ENCODE assay signal across 26 cellular contexts in genomic region chr4:176358083-176358469, GRCh38. TPM values are rescaled to one million over a fixed set of nuclear protein-coding genes. Genes with fewer than 3 reads are reported as not detected.
DNase-seq lines count a peak whose midpoint lies in the region; ATAC-seq and TF ChIP-seq lines count a peak whose summit lies in the region.
"Had no signal": no experiment of that assay in that cellular context is flagged by ENCODE, and none has a peak within 500 bp of the region (broad histone marks: within the 10 kb centered on the region; RNA-seq: fewer than 3 reads in every experiment).

No MANE protein-coding gene starts in this region.

- H3K36me3 Mint-ChIP-seq in stimulated activated effector memory CD8-positive, alpha-beta T cell treated with anti-CD3 and anti-CD28 coated beads, Interleukin-12 subunit alpha, Interleukin-12 subunit beta, amount 100 ng/mL, for 72 hours = no peaks in the 10 kb centered on the region
- peaks cover 1% of the 10 kb centered on the region for H3K36me3 Mint-ChIP-seq in CD8-positive, alpha-beta T cell
- H3K36me3 Mint-ChIP-seq: stimulated activated memory B cell treated with anti-CD40 and anti-IgM and Interleukin-4, amounts not matched to agents 10 μg/mL and 1 μg/mL and 100 μg/mL, for 72 hours had no signal

- no peak overlapping the region for H3K4me3 Mint-ChIP-seq in stimulated activated effector memory CD8-positive, alpha-beta T cell treated with anti-CD3 and anti-CD28 coated beads, Interleukin-12 subunit alpha, Interleukin-12 subunit beta, amount 100 ng/mL, for 72 hours
- H3K4me3 Mint-ChIP-seq in CD8-positive, alpha-beta T cell = no peak overlapping the region
- H3K4me3 Mint-ChIP-seq: activated CD4-positive, alpha-beta T cell treated with anti-CD3 and anti-CD28 coated beads, Interleukin-2, amount 10 ng/mL, durations not matched to agents 24 days and 14 days; activated naive CD8-positive, alpha-beta T cell; nephron; stimulated activated memory B cell treated with anti-CD40 and anti-IgM and Interleukin-4, amounts not matched to agents 10 μg/mL and 1 μg/mL and 100 μg/mL, for 72 hours had no signal

- no peak overlapping the region; the same call in 1 of the 2 replicates for H3K9ac ChIP-seq in HUES48 (ENCODE audit: low read depth, low read length)
- H3K9ac ChIP-seq in iPS-15b (ENCODE audit: low read depth, low read length) = no peak overlapping the region

- H3K4me1 Mint-ChIP-seq in stimulated activated effector memory CD8-positive, alpha-beta T cell treated with anti-CD3 and anti-CD28 coated beads, Interleukin-12 subunit alpha, Interleukin-12 subunit beta, amount 100 ng/mL, for 72 hours = no peaks in the 10 kb centered on the region
- no peaks in the 10 kb centered on the region for H3K4me1 Mint-ChIP-seq in CD8-positive, alpha-beta T cell (ENCODE audit: low read depth)
- H3K4me1 Mint-ChIP-seq: activated CD4-positive, alpha-beta T cell treated with anti-CD3 and anti-CD28 coated beads, Interleukin-2, amount 10 ng/mL, durations not matched to agents 24 days and 14 days; nephron had no signal

- POLR2A ChIA-PET in CD8-positive, alpha-beta T cell (lab: Charles Lee) = no interaction called here

- H3K27ac Mint-ChIP-seq in stimulated activated effector memory CD8-positive, alpha-beta T cell treated with anti-CD3 and anti-CD28 coated beads, Interleukin-12 subunit alpha, Interleukin-12 subunit beta, amount 100 ng/mL, for 72 hours = no peak overlapping the region
- no peak overlapping the region for H3K27ac Mint-ChIP-seq in CD8-positive, alpha-beta T cell
- H3K27ac Mint-ChIP-seq: activated CD4-positive, alpha-beta T cell treated with anti-CD3 and anti-CD28 coated beads, Interleukin-2, amount 10 ng/mL, durations not matched to agents 24 days and 14 days; activated naive CD8-positive, alpha-beta T cell; nephron; stimulated activated memory B cell treated with anti-CD40 and anti-IgM and Interleukin-4, amounts not matched to agents 10 μg/mL and 1 μg/mL and 100 μg/mL, for 72 hours had no signal

- ATAC-seq in GM19455 (IDR thresholded peaks at IDR 0.05; ENCODE audit: unreplicated experiment) (peak; percentile 21), HG02610 (IDR thresholded peaks at IDR 0.05; ENCODE audit: unreplicated experiment) (peak; percentile 4), left colon (no peak)
- ATAC-seq in stimulated activated effector memory CD8-positive, alpha-beta T cell treated with anti-CD3 and anti-CD28 coated beads, Interleukin-12 subunit alpha, Interleukin-12 subunit beta, amount 100 ng/mL, for 72 hours = no peak
- ATAC-seq in CD8-positive, alpha-beta T cell = no peak
- ATAC-seq: K562 had no signal

- intact Hi-C loops in CD8-positive, alpha-beta T cell (cut with DNase I, micrococcal nuclease) = no loop called here
- intact Hi-C loops in left colon (cut with DNase I, micrococcal nuclease) = no loop called here

- H3K36me3 ChIP-seq in HUES48 (ENCODE audit: control insufficient read depth, insufficient read depth, low read length) (no peaks in the 10 kb centered on the region), iPS-15b (ENCODE audit: control insufficient read depth, insufficient read depth, low read length) (no peaks in the 10 kb centered on the region)
- H3K36me3 ChIP-seq in CD8-positive, alpha-beta T cell (ENCODE audit: insufficient read depth, low read length) = no peaks in the 10 kb centered on the region
- H3K36me3 ChIP-seq: BE2C, esophagus squamous epithelium, SJSA1, transverse colon, WERI-Rb-1 had no signal

- CTCF ChIA-PET in CD8-positive, alpha-beta T cell (lab: Charles Lee) = no interaction called here

- H3K4me3 ChIP-seq in HUES48 (ENCODE audit: low read depth, low read length) = peak overlapping the region; percentile 18; the same call in 1 of the 2 replicates
- peak overlapping the region; percentile 5 for H3K4me3 ChIP-seq in iPS-15b (ENCODE audit: low read depth, low read length)
- H3K4me3 ChIP-seq in CD8-positive, alpha-beta T cell (ENCODE audit: low read depth, low read length) = no peak overlapping the region
- H3K4me3 ChIP-seq: esophagus squamous epithelium, K562, SJSA1, transverse colon had no signal

- H3K4me1 ChIP-seq in HUES48 (ENCODE audit: control insufficient read depth, insufficient read depth, low read length) (peaks cover 28% of the 10 kb centered on the region), iPS-15b (ENCODE audit: control insufficient read depth, insufficient read depth, low read length) (peaks cover 25% of the 10 kb centered on the region)
- no peaks in the 10 kb centered on the region for H3K4me1 ChIP-seq in CD8-positive, alpha-beta T cell (ENCODE audit: insufficient read depth, low read length)
- H3K4me1 ChIP-seq: BE2C, esophagus squamous epithelium, transverse colon had no signal

- H3K27me3 ChIP-seq in HUES48 (ENCODE audit: control insufficient read depth, insufficient read depth, low read length) (no peaks in the 10 kb centered on the region), iPS-15b (ENCODE audit: control insufficient read depth, insufficient read depth, low read length) (no peaks in the 10 kb centered on the region)
- H3K27me3 ChIP-seq in CD8-positive, alpha-beta T cell (ENCODE audit: insufficient read depth, low read length) = no peaks in the 10 kb centered on the region
- H3K27me3 ChIP-seq: BE2C, esophagus squamous epithelium, SJSA1, transverse colon had no signal

- no peaks in the 10 kb centered on the region for H3K27me3 Mint-ChIP-seq in CD8-positive, alpha-beta T cell (ENCODE audit: low read depth)
- H3K27me3 Mint-ChIP-seq: activated CD4-positive, alpha-beta T cell treated with anti-CD3 and anti-CD28 coated beads, Interleukin-2, amount 10 ng/mL, durations not matched to agents 24 days and 14 days; stimulated activated memory B cell treated with anti-CD40 and anti-IgM and Interleukin-4, amounts not matched to agents 10 μg/mL and 1 μg/mL and 100 μg/mL, for 72 hours had no signal

- DNase-seq in iPS-NIHi11 (ENCODE audit: low spot score) (no peak), left colon (no peak)
- no peak for DNase-seq in stimulated activated effector memory CD8-positive, alpha-beta T cell treated with anti-CD3 and anti-CD28 coated beads, Interleukin-12 subunit alpha, Interleukin-12 subunit beta, amount 100 ng/mL, for 72 hours (ENCODE audit: low spot score in 2 of 2)
- DNase-seq in CD8-positive, alpha-beta T cell = no peak
- DNase-seq: activated CD4-positive, alpha-beta T cell treated with anti-CD3 and anti-CD28 coated beads, Interleukin-2, amount 10 ng/mL, durations not matched to agents 24 days and 14 days; activated effector memory CD4-positive, alpha-beta T cell treated with Interleukin-2 at 50 U/mL for 16 hours; activated T-cell treated with anti-CD3 and anti-CD28 coated beads, Interleukin-2, amount 50 U/mL, for 1 hour; BE2C; esophagus squamous epithelium; foreskin melanocyte; HCEC 1CT; mammary epithelial cell; NCI-H1105; NCI-H187 treated with DMSO at 0.1 percent for 48 hours; NCI-H2171; transverse colon; WERI-Rb-1 had no signal

- no peaks in the 10 kb centered on the region for H3K9me3 Mint-ChIP-seq in stimulated activated effector memory CD8-positive, alpha-beta T cell treated with anti-CD3 and anti-CD28 coated beads, Interleukin-12 subunit alpha, Interleukin-12 subunit beta, amount 100 ng/mL, for 72 hours
- no peaks in the 10 kb centered on the region for H3K9me3 Mint-ChIP-seq in CD8-positive, alpha-beta T cell
- H3K9me3 Mint-ChIP-seq: stimulated activated memory B cell treated with anti-CD40 and anti-IgM and Interleukin-4, amounts not matched to agents 10 μg/mL and 1 μg/mL and 100 μg/mL, for 72 hours had no signal

- H3K27ac ChIP-seq in HUES48 (ENCODE audit: low read depth, low read length) = peak overlapping the region; percentile 80
- no peak overlapping the region for H3K27ac ChIP-seq in CD8-positive, alpha-beta T cell (ENCODE audit: low read depth, low read length)
- H3K27ac ChIP-seq: esophagus squamous epithelium, SJSA1, transverse colon, WERI-Rb-1 had no signal

- H3K9me3 ChIP-seq in HUES48 (ENCODE audit: control insufficient read depth, insufficient read depth, low read length) (peaks cover 33% of the 10 kb centered on the region), iPS-15b (ENCODE audit: control insufficient read depth, insufficient read depth, low read length) (peaks cover 5% of the 10 kb centered on the region)
- no peaks in the 10 kb centered on the region for H3K9me3 ChIP-seq in CD8-positive, alpha-beta T cell (ENCODE audit: low read length)
- H3K9me3 ChIP-seq: BE2C, esophagus squamous epithelium, SJSA1, transverse colon had no signal

- no peak for TF ChIP-seq CTCF in CD8-positive, alpha-beta T cell (IDR thresholded peaks at IDR 0.05)

RNA-seq across cellular contexts. Expression of gene SPCS3, which starts 38.3 kb away (rescaled TPM):
- 100 to 1,000 TPM; 162 to 170 TPM for total RNA-seq in CD8-positive, alpha-beta T cell
- 100 to 1,000 TPM in 1 of 2 donors, 10 to 100 TPM in 1; 88.5 to 112 TPM for total RNA-seq in left colon

Comparison
In these comparisons a context has a peak if more than half of its experiments do, and no peak if none do; other contexts are left out.
1. ATAC-seq: peak in GM19455 (single experiment) and HG02610 (single experiment); none in stimulated activated effector memory CD8-positive, alpha-beta T cell treated with anti-CD3 and anti-CD28 coated beads, Interleukin-12 subunit alpha, Interleukin-12 subunit beta, amount 100 ng/mL, for 72 hours (single experiment), CD8-positive, alpha-beta T cell (single experiment) and left colon (single experiment).